In the genomic region with DNA sequence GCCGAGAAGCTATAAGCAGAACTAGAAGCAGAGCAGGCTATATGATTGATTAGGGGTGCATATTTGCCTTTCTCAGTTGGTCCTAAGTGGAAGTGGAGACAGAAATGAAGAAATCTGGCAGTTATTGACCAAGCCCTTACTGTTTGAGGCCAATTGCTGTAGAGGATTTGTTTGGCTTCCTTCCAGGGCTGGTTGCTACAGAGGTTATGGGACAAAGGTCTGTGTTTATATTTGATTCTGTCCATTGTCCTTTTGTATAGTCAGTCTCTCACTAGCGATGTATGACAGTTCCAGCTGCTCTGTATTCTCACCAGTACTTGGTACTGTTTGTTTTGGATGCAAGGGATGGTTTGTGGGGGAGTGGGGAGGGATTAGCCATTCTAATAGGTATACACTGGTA, we compare ENCODE assay signal across 1 cellular context.
A peak's percentile ranks its signal among the peaks of the same experiment; 100 is the strongest.
TF ChIP-seq lines count a peak whose summit lies in the region.

No MANE protein-coding gene starts in this region.

TF ChIP-seq in HepG2, 621 proteins besides CTCF, POLR2A, EP300 and RAD21 (continued from another document and continues in another):
- TF ChIP-seq EEA1 (CRISPR knock-in tag; IDR thresholded peaks at IDR 0.05; ENCODE audit: borderline replicate concordance) (no peak), RFX1 (IDR thresholded peaks at IDR 0.05) (no peak), ZNF878 (CRISPR knock-in tag; IDR thresholded peaks at IDR 0.05) (no peak), FOXA1 (IDR thresholded peaks at IDR 0.05) (no peak), FOXA1 (CRISPR knock-in tag; IDR thresholded peaks at IDR 0.05) (peak; percentile 55), ZC3H4 (CRISPR knock-in tag; IDR thresholded peaks at IDR 0.05; ENCODE audit: borderline replicate concordance) (no peak), HNF4A (CRISPR knock-in tag; IDR thresholded peaks at IDR 0.05) (peak; percentile 78), HMG20A (CRISPR knock-in tag; IDR thresholded peaks at IDR 0.05; ENCODE audit: borderline replicate concordance) (no peak; the same call in 1 of the 2 replicates), ASH2L (IDR thresholded peaks at IDR 0.05; ENCODE audit: insufficient read length, low read depth, low read length) (no peak), SMC3 (IDR thresholded peaks at IDR 0.05; ENCODE audit: low read length) (no peak), THAP11 (CRISPR knock-in tag; IDR thresholded peaks at IDR 0.05) (peak; percentile 12; the same call in 1 of the 2 replicates), NAIF1 (CRISPR knock-in tag; IDR thresholded peaks at IDR 0.05; ENCODE audit: borderline replicate concordance) (no peak), ZNF12 (CRISPR knock-in tag; IDR thresholded peaks at IDR 0.05) (0 out of 2 replicates have a peak, but pooled peaks have one; percentile 51), MATR3 (CRISPR knock-in tag; IDR thresholded peaks at IDR 0.05) (no peak), DPF2 (CRISPR knock-in tag; IDR thresholded peaks at IDR 0.05; ENCODE audit: borderline replicate concordance, low read depth) (peak; percentile 47; the same call in 1 of the 2 replicates), HOXA7 (CRISPR knock-in tag; IDR thresholded peaks at IDR 0.05) (no peak), ZNF207 (IDR thresholded peaks at IDR 0.05; ENCODE audit: borderline replicate concordance) (no peak), NFKBIZ (CRISPR knock-in tag; IDR thresholded peaks at IDR 0.05) (no peak), ATM (IDR thresholded peaks at IDR 0.05; ENCODE audit: borderline replicate concordance) (no peak), FIP1L1 (IDR thresholded peaks at IDR 0.05; ENCODE audit: borderline replicate concordance, insufficient read depth, low read depth, low read length) (no peak), ZNF614 (CRISPR knock-in tag; IDR thresholded peaks at IDR 0.05; ENCODE audit: borderline replicate concordance) (peak; percentile 41; the same call in 1 of the 2 replicates), TBX2 (CRISPR knock-in tag; IDR thresholded peaks at IDR 0.05; ENCODE audit: borderline replicate concordance) (0 out of 2 replicates have a peak, but pooled peaks have one; percentile 27), KDM1A (CRISPR knock-in tag; IDR thresholded peaks at IDR 0.05) (peak; percentile 67), ZNF3 (CRISPR knock-in tag; IDR thresholded peaks at IDR 0.05) (peak; percentile 47; the same call in 1 of the 2 replicates), ZNF446 (CRISPR knock-in tag; IDR thresholded peaks at IDR 0.05) (no peak), FOXJ3 (CRISPR knock-in tag; IDR thresholded peaks at IDR 0.05; ENCODE audit: borderline replicate concordance) (peak; percentile 59; the same call in 1 of the 2 replicates), ZNF143 (CRISPR knock-in tag; IDR thresholded peaks at IDR 0.05) (no peak), TGIF2 (CRISPR knock-in tag; IDR thresholded peaks at IDR 0.05) (no peak), RXRA (CRISPR knock-in tag; IDR thresholded peaks at IDR 0.05) (no peak; the same call in 1 of the 2 replicates), ZNF598 (CRISPR knock-in tag; IDR thresholded peaks at IDR 0.05; ENCODE audit: borderline replicate concordance) (no peak)
- TF ChIP-seq, protein P1, sequence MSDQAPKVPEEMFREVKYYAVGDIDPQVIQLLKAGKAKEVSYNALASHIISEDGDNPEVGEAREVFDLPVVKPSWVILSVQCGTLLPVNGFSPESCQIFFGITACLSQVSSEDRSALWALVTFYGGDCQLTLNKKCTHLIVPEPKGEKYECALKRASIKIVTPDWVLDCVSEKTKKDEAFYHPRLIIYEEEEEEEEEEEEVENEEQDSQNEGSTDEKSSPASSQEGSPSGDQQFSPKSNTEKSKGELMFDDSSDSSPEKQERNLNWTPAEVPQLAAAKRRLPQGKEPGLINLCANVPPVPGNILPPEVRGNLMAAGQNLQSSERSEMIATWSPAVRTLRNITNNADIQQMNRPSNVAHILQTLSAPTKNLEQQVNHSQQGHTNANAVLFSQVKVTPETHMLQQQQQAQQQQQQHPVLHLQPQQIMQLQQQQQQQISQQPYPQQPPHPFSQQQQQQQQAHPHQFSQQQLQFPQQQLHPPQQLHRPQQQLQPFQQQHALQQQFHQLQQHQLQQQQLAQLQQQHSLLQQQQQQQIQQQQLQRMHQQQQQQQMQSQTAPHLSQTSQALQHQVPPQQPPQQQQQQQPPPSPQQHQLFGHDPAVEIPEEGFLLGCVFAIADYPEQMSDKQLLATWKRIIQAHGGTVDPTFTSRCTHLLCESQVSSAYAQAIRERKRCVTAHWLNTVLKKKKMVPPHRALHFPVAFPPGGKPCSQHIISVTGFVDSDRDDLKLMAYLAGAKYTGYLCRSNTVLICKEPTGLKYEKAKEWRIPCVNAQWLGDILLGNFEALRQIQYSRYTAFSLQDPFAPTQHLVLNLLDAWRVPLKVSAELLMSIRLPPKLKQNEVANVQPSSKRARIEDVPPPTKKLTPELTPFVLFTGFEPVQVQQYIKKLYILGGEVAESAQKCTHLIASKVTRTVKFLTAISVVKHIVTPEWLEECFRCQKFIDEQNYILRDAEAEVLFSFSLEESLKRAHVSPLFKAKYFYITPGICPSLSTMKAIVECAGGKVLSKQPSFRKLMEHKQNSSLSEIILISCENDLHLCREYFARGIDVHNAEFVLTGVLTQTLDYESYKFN (CRISPR knock-in tag; conservative IDR thresholded peaks at IDR 0.05): peak; percentile 54; the same call in 1 of the 2 replicates
- TF ChIP-seq, protein P2, sequence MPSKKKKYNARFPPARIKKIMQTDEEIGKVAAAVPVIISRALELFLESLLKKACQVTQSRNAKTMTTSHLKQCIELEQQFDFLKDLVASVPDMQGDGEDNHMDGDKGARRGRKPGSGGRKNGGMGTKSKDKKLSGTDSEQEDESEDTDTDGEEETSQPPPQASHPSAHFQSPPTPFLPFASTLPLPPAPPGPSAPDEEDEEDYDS (CRISPR knock-in tag; IDR thresholded peaks at IDR 0.05): 0 out of 2 replicates have a peak, but pooled peaks have one; percentile 32
- TF ChIP-seq, protein P3, sequence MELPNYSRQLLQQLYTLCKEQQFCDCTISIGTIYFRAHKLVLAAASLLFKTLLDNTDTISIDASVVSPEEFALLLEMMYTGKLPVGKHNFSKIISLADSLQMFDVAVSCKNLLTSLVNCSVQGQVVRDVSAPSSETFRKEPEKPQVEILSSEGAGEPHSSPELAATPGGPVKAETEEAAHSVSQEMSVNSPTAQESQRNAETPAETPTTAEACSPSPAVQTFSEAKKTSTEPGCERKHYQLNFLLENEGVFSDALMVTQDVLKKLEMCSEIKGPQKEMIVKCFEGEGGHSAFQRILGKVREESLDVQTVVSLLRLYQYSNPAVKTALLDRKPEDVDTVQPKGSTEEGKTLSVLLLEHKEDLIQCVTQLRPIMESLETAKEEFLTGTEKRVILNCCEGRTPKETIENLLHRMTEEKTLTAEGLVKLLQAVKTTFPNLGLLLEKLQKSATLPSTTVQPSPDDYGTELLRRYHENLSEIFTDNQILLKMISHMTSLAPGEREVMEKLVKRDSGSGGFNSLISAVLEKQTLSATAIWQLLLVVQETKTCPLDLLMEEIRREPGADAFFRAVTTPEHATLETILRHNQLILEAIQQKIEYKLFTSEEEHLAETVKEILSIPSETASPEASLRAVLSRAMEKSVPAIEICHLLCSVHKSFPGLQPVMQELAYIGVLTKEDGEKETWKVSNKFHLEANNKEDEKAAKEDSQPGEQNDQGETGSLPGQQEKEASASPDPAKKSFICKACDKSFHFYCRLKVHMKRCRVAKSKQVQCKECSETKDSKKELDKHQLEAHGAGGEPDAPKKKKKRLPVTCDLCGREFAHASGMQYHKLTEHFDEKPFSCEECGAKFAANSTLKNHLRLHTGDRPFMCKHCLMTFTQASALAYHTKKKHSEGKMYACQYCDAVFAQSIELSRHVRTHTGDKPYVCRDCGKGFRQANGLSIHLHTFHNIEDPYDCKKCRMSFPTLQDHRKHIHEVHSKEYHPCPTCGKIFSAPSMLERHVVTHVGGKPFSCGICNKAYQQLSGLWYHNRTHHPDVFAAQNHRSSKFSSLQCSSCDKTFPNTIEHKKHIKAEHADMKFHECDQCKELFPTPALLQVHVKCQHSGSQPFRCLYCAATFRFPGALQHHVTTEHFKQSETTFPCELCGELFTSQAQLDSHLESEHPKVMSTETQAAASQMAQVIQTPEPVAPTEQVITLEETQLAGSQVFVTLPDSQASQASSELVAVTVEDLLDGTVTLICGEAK (IDR thresholded peaks at IDR 0.05): no peak
- TF ChIP-seq, protein P3 (CRISPR knock-in tag; IDR thresholded peaks at IDR 0.05): no peak
- TF ChIP-seq, protein P4, sequence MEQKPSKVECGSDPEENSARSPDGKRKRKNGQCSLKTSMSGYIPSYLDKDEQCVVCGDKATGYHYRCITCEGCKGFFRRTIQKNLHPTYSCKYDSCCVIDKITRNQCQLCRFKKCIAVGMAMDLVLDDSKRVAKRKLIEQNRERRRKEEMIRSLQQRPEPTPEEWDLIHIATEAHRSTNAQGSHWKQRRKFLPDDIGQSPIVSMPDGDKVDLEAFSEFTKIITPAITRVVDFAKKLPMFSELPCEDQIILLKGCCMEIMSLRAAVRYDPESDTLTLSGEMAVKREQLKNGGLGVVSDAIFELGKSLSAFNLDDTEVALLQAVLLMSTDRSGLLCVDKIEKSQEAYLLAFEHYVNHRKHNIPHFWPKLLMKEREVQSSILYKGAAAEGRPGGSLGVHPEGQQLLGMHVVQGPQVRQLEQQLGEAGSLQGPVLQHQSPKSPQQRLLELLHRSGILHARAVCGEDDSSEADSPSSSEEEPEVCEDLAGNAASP (CRISPR knock-in tag; IDR thresholded peaks at IDR 0.05; ENCODE audit: borderline replicate concordance): no peak
- TF ChIP-seq, protein P5, sequence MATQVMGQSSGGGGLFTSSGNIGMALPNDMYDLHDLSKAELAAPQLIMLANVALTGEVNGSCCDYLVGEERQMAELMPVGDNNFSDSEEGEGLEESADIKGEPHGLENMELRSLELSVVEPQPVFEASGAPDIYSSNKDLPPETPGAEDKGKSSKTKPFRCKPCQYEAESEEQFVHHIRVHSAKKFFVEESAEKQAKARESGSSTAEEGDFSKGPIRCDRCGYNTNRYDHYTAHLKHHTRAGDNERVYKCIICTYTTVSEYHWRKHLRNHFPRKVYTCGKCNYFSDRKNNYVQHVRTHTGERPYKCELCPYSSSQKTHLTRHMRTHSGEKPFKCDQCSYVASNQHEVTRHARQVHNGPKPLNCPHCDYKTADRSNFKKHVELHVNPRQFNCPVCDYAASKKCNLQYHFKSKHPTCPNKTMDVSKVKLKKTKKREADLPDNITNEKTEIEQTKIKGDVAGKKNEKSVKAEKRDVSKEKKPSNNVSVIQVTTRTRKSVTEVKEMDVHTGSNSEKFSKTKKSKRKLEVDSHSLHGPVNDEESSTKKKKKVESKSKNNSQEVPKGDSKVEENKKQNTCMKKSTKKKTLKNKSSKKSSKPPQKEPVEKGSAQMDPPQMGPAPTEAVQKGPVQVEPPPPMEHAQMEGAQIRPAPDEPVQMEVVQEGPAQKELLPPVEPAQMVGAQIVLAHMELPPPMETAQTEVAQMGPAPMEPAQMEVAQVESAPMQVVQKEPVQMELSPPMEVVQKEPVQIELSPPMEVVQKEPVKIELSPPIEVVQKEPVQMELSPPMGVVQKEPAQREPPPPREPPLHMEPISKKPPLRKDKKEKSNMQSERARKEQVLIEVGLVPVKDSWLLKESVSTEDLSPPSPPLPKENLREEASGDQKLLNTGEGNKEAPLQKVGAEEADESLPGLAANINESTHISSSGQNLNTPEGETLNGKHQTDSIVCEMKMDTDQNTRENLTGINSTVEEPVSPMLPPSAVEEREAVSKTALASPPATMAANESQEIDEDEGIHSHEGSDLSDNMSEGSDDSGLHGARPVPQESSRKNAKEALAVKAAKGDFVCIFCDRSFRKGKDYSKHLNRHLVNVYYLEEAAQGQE (IDR thresholded peaks at IDR 0.05; ENCODE audit: borderline replicate concordance in 1 of 2, low read depth in 1 of 2, low read length in 2 of 2): no peak
- TF ChIP-seq, protein P6, sequence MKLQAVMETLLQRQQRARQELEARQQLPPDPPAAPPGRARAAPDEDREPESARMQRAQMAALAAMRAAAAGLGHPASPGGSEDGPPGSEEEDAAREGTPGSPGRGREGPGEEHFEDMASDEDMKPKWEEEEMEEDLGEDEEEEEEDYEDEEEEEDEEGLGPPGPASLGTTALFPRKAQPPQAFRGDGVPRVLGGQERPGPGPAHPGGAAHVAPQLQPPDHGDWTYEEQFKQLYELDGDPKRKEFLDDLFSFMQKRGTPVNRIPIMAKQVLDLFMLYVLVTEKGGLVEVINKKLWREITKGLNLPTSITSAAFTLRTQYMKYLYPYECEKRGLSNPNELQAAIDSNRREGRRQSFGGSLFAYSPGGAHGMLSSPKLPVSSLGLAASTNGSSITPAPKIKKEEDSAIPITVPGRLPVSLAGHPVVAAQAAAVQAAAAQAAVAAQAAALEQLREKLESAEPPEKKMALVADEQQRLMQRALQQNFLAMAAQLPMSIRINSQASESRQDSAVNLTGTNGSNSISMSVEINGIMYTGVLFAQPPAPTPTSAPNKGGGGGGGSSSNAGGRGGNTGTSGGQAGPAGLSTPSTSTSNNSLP (IDR thresholded peaks at IDR 0.05; ENCODE audit: low read depth, low read length): peak; percentile 69; the same call in 1 of the 2 replicates
- TF ChIP-seq, protein P7, sequence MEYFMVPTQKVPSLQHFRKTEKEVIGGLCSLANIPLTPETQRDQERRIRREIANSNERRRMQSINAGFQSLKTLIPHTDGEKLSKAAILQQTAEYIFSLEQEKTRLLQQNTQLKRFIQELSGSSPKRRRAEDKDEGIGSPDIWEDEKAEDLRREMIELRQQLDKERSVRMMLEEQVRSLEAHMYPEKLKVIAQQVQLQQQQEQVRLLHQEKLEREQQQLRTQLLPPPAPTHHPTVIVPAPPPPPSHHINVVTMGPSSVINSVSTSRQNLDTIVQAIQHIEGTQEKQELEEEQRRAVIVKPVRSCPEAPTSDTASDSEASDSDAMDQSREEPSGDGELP (IDR thresholded peaks at IDR 0.05; ENCODE audit: borderline replicate concordance, low read depth): peak; percentile 69; the same call in 1 of the 2 replicates
- TF ChIP-seq, protein P8, sequence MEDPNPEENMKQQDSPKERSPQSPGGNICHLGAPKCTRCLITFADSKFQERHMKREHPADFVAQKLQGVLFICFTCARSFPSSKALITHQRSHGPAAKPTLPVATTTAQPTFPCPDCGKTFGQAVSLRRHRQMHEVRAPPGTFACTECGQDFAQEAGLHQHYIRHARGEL (CRISPR knock-in tag; IDR thresholded peaks at IDR 0.05): no peak
